ENCODE assay signal across 18 cellular contexts in genomic region chr20:21968486-21968885, GRCh38.
"Had no signal": no experiment of that assay in that cellular context is flagged by ENCODE, and none has a peak within 500 bp of the region (broad histone marks: within the 10 kb centered on the region; RNA-seq: fewer than 3 reads in every experiment).

No MANE protein-coding gene starts in this region.

- H3K27ac ChIP-seq: esophagus squamous epithelium, heart left ventricle, left ventricle myocardium inferior, neural progenitor cell, parathyroid adenoma, skin epidermis, thoracic aorta had no signal

- H3K9ac ChIP-seq: neural progenitor cell, parathyroid adenoma had no signal

- ATAC-seq: activated CD4-positive, CD25-positive, alpha-beta regulatory T cell treated with anti-CD3 and anti-CD28 coated beads, Interleukin-2, amount 50 U/mL, for 24 hours; heart left ventricle; stimulated activated naive CD8-positive, alpha-beta T cell treated with anti-CD3 and anti-CD28 coated beads, Interleukin-15, amount 100 ng/mL, for 72 hours; T-helper 17 cell had no signal

- DNase-seq: activated CD4-positive, alpha-beta T cell treated with anti-CD3 and anti-CD28 coated beads, Interleukin-2, amount 50 U/mL, for 4 hours; activated gamma-delta T cell treated with Interleukin-2 at 50 U/mL for 16 hours; activated naive CD8-positive, alpha-beta T cell treated with anti-CD3 and anti-CD28 coated beads for 36 hours; activated T-cell treated with anti-CD3 and anti-CD28 coated beads, Interleukin-2, amount 50 U/mL, for 1 hour; anterior cingulate cortex; esophagus squamous epithelium; heart left ventricle; islet precursor cell; left ventricle myocardium inferior; retina; stimulated activated CD4-positive, alpha-beta T cell treated with anti-CD3 and anti-CD28 coated beads, Interleukin-4, amount 100 ng/mL, for 4 hours; stimulated activated naive CD8-positive, alpha-beta T cell treated with anti-CD3 and anti-CD28 coated beads, Interleukin-15, amount 100 ng/mL, for 72 hours; T-helper 17 cell had no signal

- H3K9me3 ChIP-seq: esophagus squamous epithelium, thoracic aorta had no signal

- H3K4me1 ChIP-seq: esophagus squamous epithelium, heart left ventricle, left ventricle myocardium inferior, neural progenitor cell, parathyroid adenoma had no signal

- H3K4me3 ChIP-seq: esophagus squamous epithelium, heart left ventricle, left ventricle myocardium inferior, neural progenitor cell, skin epidermis, thoracic aorta had no signal

- H3K36me3 ChIP-seq: esophagus squamous epithelium, heart left ventricle, left ventricle myocardium inferior, neural progenitor cell, thoracic aorta had no signal

- H3K27me3 ChIP-seq: esophagus squamous epithelium, heart left ventricle, neural progenitor cell had no signal
